In the genomic region with DNA sequence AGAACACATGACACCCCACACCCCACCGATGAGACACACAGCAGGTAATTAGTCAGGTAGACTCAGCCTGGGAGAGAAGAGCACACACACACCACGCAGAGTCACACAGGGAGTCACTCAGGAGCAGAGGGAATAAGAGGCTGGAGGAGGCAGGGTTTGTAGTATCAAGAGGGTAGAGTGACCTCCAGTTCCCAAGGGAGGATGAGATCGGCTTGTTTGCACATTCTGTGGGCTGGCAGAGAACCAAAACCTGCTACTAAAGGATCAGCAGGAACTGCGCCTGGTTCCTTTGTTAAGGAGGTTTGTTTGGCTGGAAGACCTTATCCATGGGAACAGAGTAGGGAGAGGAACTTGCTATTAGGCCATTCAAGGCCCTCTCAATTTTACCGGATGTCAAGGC, we compare ENCODE assay signal across 1 cellular context.
TF ChIP-seq lines count a peak whose summit lies in the region.

No MANE protein-coding gene starts in this region.

TF ChIP-seq in HepG2, 621 proteins besides CTCF, POLR2A, EP300 and RAD21 (continued from another document):
- TF ChIP-seq, protein P1, sequence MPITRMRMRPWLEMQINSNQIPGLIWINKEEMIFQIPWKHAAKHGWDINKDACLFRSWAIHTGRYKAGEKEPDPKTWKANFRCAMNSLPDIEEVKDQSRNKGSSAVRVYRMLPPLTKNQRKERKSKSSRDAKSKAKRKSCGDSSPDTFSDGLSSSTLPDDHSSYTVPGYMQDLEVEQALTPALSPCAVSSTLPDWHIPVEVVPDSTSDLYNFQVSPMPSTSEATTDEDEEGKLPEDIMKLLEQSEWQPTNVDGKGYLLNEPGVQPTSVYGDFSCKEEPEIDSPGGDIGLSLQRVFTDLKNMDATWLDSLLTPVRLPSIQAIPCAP (CRISPR knock-in tag; IDR thresholded peaks at IDR 0.05; ENCODE audit: low read depth) = no peak
- TF ChIP-seq, protein P2, sequence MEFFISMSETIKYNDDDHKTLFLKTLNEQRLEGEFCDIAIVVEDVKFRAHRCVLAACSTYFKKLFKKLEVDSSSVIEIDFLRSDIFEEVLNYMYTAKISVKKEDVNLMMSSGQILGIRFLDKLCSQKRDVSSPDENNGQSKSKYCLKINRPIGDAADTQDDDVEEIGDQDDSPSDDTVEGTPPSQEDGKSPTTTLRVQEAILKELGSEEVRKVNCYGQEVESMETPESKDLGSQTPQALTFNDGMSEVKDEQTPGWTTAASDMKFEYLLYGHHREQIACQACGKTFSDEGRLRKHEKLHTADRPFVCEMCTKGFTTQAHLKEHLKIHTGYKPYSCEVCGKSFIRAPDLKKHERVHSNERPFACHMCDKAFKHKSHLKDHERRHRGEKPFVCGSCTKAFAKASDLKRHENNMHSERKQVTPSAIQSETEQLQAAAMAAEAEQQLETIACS (CRISPR knock-in tag; IDR thresholded peaks at IDR 0.05) = no peak
- TF ChIP-seq, protein P3, sequence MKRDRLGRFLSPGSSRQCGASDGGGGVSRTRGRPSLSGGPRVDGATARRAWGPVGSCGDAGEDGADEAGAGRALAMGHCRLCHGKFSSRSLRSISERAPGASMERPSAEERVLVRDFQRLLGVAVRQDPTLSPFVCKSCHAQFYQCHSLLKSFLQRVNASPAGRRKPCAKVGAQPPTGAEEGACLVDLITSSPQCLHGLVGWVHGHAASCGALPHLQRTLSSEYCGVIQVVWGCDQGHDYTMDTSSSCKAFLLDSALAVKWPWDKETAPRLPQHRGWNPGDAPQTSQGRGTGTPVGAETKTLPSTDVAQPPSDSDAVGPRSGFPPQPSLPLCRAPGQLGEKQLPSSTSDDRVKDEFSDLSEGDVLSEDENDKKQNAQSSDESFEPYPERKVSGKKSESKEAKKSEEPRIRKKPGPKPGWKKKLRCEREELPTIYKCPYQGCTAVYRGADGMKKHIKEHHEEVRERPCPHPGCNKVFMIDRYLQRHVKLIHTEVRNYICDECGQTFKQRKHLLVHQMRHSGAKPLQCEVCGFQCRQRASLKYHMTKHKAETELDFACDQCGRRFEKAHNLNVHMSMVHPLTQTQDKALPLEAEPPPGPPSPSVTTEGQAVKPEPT (CRISPR knock-in tag; IDR thresholded peaks at IDR 0.05; ENCODE audit: low read depth) = no peak
- no peak for TF ChIP-seq TBX2 (CRISPR knock-in tag; IDR thresholded peaks at IDR 0.05; ENCODE audit: borderline replicate concordance)
- no peak for TF ChIP-seq HNF4G (IDR thresholded peaks at IDR 0.05; ENCODE audit: borderline replicate concordance, low read depth, low read length)
- no peak for TF ChIP-seq HNF4G (CRISPR knock-in tag; IDR thresholded peaks at IDR 0.05; ENCODE audit: borderline replicate concordance, low read depth)
- TF ChIP-seq SMC3 (IDR thresholded peaks at IDR 0.05; ENCODE audit: low read length) = no peak
